In genomic region chr2:204447722-204448121, GRCh38 we compare ENCODE assay signal across 35 cellular contexts.
A peak's percentile ranks its signal among the peaks of the same experiment; 100 is the strongest.
DNase-seq lines count a peak whose midpoint lies in the region; ATAC-seq, FAIRE-seq and TF ChIP-seq lines count a peak whose summit lies in the region.
"Had no signal": no experiment of that assay in that cellular context is flagged by ENCODE, and none has a peak within 500 bp of the region (broad histone marks: within the 10 kb centered on the region; RNA-seq: fewer than 3 reads in every experiment).

No MANE protein-coding gene starts in this region.

- H3K36me3 ChIP-seq in K562 (ENCODE audit: control insufficient read depth, insufficient read depth, low read length) (no peaks in the 10 kb centered on the region), pancreas (no peaks in the 10 kb centered on the region), esophagus squamous epithelium (no peaks in the 10 kb centered on the region)
- H3K36me3 ChIP-seq: BE2C; BLaER1; BLaER1 treated with 17β-estradiol and CSF1 and Interleukin-3, amounts not matched to agents 10 nM and 100 nM had no signal

- POLR2A ChIA-PET in K562 (lab: Yijun Ruan, JAX), result interaction anchor here (0.7 kb wide), 1 partner anchor 11 kb away, joined by 3 read pairs; no protein-coding TSS in a partner anchor

- no peak for DNase-seq in K562 (ENCODE audit: extremely low read depth in 1 of 4, low spot score in 3 of 4)
- no peak for DNase-seq in pancreas
- DNase-seq in coronary artery (ENCODE audit: low spot score), result no peak
- DNase-seq in esophagus squamous epithelium (lab: John Stamatoyannopoulos, UW), result no peak
- DNase-seq in HTR-8/SVneo (ENCODE audit: insufficient read length, low spot score), result no peak
- no peak for DNase-seq in amygdala (lab: John Stamatoyannopoulos, UW)
- DNase-seq: 8988T; ACHN; AML-193; BE2C; C1 segment of cervical spinal cord; Caco-2; Calu3; CD4-positive, alpha-beta memory T cell; CD4-positive, alpha-beta T cell; CD4-positive, CD25-positive, alpha-beta regulatory T cell; CD8-positive, alpha-beta memory T cell; CD8-positive, alpha-beta T cell; COR-L47; DMS 273 treated with DMSO at 0.1 percent for 48 hours; DMS153; DMS53; DMS79; DMS79 treated with DMSO at 0.1 percent for 48 hours; DND-41; EL had no signal

- TF ChIP-seq EP300 in K562 (IDR thresholded peaks at IDR 0.05; ENCODE audit: low read length), result no peak

- CTCF ChIA-PET in K562 (lab: Yijun Ruan, JAX; ENCODE audit: low intra/inter-chr PET ratio), result no interaction called here

- H3K9me3 ChIP-seq in K562 (replicated peaks; ENCODE audit: control insufficient read depth, insufficient read depth, low read depth, low read length) (no peaks in the 10 kb centered on the region), pancreas (no peaks in the 10 kb centered on the region), esophagus squamous epithelium (peaks cover 0 to 3% (median 0%) of the 10 kb centered on the region in 3 donors)
- H3K9me3 ChIP-seq: A549, BE2C had no signal

- H3K4me2 ChIP-seq in K562 (ENCODE audit: insufficient read depth, low read length), result no peak overlapping the region
- H3K4me2 ChIP-seq: A549; BLaER1; BLaER1 treated with 17β-estradiol and CSF1 and Interleukin-3, amounts not matched to agents 10 nM and 100 nM had no signal

- no peaks in the 10 kb centered on the region for H3K9me1 ChIP-seq in K562 (ENCODE audit: control insufficient read depth, insufficient read depth, low read length)

- H3K27ac ChIP-seq in K562 (ENCODE audit: extremely low read depth, low read depth, low read length) (no peak overlapping the region), pancreas (no peak overlapping the region), coronary artery (no peak overlapping the region), esophagus squamous epithelium (no peak overlapping the region)
- H3K27ac ChIP-seq: 22Rv1; A549; BLaER1; BLaER1 treated with 17β-estradiol and CSF1 and Interleukin-3, amounts not matched to agents 10 nM and 100 nM; C4-2B had no signal

- in situ Hi-C loops in K562 (cut with MboI), result no loop called here

- no TSS peak for BruUV-seq in K562 (replicated peaks; lab: Mats Ljungman, UMichigan)

- no peak overlapping the region for H2AFZ ChIP-seq in K562 (ENCODE audit: low read depth, low read length)

- no peak for TF ChIP-seq RAD21 in K562 (CRISPR knock-in tag; conservative IDR thresholded peaks at IDR 0.05 in 1 of 2, IDR thresholded peaks at IDR 0.05 in 1 of 2)

- no peaks in the 10 kb centered on the region for H3K27me3 ChIP-seq in K562 (ENCODE audit: control insufficient read depth in 2 of 2, insufficient read depth in 2 of 2, low read length in 2 of 2)
- H3K27me3 ChIP-seq in pancreas, result no peaks in the 10 kb centered on the region
- H3K27me3 ChIP-seq in esophagus squamous epithelium, result no peaks in the 10 kb centered on the region
- H3K27me3 ChIP-seq: BE2C; BLaER1; BLaER1 treated with 17β-estradiol and CSF1 and Interleukin-3, amounts not matched to agents 10 nM and 100 nM had no signal

- intact Hi-C loops in K562 (cut with micrococcal nuclease) (no loop called here), pancreas (cut with DNase I) (no loop called here), esophagus squamous epithelium (cut with DNase I) (no loop called here)

- H3K4me1 ChIP-seq in K562 (replicated peaks in 1 of 2; ENCODE audit: control insufficient read depth in 2 of 2, insufficient read depth in 2 of 2, low read length in 2 of 2), result no peaks in the 10 kb centered on the region; a peak in 2 of 5 replicates
- no peaks in the 10 kb centered on the region for H3K4me1 ChIP-seq in pancreas
- peaks cover 0 to 12% (median 0%) of the 10 kb centered on the region in 3 donors for H3K4me1 ChIP-seq in esophagus squamous epithelium
- H3K4me1 ChIP-seq: BE2C; BLaER1; BLaER1 treated with 17β-estradiol and CSF1 and Interleukin-3, amounts not matched to agents 10 nM and 100 nM had no signal

- H3K4me3 ChIP-seq in K562 (no peak overlapping the region), pancreas (no peak overlapping the region), coronary artery (no peak overlapping the region), esophagus squamous epithelium (no peak overlapping the region)
- H3K4me3 ChIP-seq: A549; BLaER1; BLaER1 treated with 17β-estradiol and CSF1 and Interleukin-3, amounts not matched to agents 10 nM and 100 nM had no signal

- WGBS in K562 (ENCODE audit: insufficient coverage, low coverage, missing lambda C conversion rate), result 56% methylated on average over 2 of the region's 2 CpGs
- 91 to 96% methylated on average over 2 of the region's 2 CpGs for WGBS in pancreas, 2 donors
- WGBS in esophagus squamous epithelium, 2 donors, result 84 to 87% methylated on average over 2 of the region's 2 CpGs

- FAIRE-seq in K562 (lab: Jason Lieb, UNC) (no peak), colon (lab: Jason Lieb, UNC) (peak; percentile 24), endometrium (lab: Jason Lieb, UNC) (peak; percentile 23), pancreas (lab: Jason Lieb, UNC) (peak; percentile 66), HTR-8/SVneo (lab: Jason Lieb, UNC) (no peak)
- FAIRE-seq: A204.1, A549, D721Med had no signal

- H4K20me1 ChIP-seq in K562 (replicated peaks; ENCODE audit: control insufficient read depth, insufficient read depth, low read length), result no peaks in the 10 kb centered on the region
- H4K20me1 ChIP-seq: BLaER1; BLaER1 treated with 17β-estradiol and CSF1 and Interleukin-3, amounts not matched to agents 10 nM and 100 nM had no signal

- TF ChIP-seq CTCF in K562 (IDR thresholded peaks at IDR 0.05 in 2 of 3, conservative IDR thresholded peaks at IDR 0.05 in 1 of 3; ENCODE audit: insufficient read depth in 2 of 3, low read depth in 1 of 3, low read length in 3 of 3) (no peak), pancreas (IDR thresholded peaks at IDR 0.05) (no peak), coronary artery (IDR thresholded peaks at IDR 0.05) (no peak), esophagus squamous epithelium (IDR thresholded peaks at IDR 0.05) (no peak)

- H3K79me2 ChIP-seq in K562 (ENCODE audit: control insufficient read depth, insufficient read depth, low read length), result no peaks in the 10 kb centered on the region

- ATAC-seq in K562, result no peak
- no peak for ATAC-seq in pancreas
- ATAC-seq: A549; CD8-positive, alpha-beta T cell had no signal

- TF ChIP-seq POLR2A in K562 (conservative IDR thresholded peaks at IDR 0.05), result no peak
- TF ChIP-seq POLR2A in esophagus squamous epithelium (IDR thresholded peaks at IDR 0.05), result no peak

- H3K9ac ChIP-seq in K562 (ENCODE audit: insufficient read depth in 1 of 2, low read depth in 2 of 2, low read length in 2 of 2), result no peak overlapping the region
- H3K9ac ChIP-seq: BLaER1; BLaER1 treated with 17β-estradiol and CSF1 and Interleukin-3, amounts not matched to agents 10 nM and 100 nM had no signal

TF ChIP-seq in K562, 482 proteins besides CTCF, POLR2A, EP300 and RAD21:
- TF ChIP-seq THAP7 (CRISPR knock-in tag; IDR thresholded peaks at IDR 0.05) (no peak), SMC3 (conservative IDR thresholded peaks at IDR 0.05; ENCODE audit: insufficient read depth, low read depth, low read length) (no peak), ZNF507 (tag; conservative IDR thresholded peaks at IDR 0.05) (peak; percentile 90)
TF ChIP-seq in K562: peak in this region for 1.
